ENCODE assay signal across 8 cellular contexts in genomic region chr2:24919977-24920812, GRCh38. TPM values are rescaled to one million over a fixed set of nuclear protein-coding genes. Genes with fewer than 3 reads are reported as not detected.
DNase-seq lines count a peak whose midpoint lies in the region; ATAC-seq and TF ChIP-seq lines count a peak whose summit lies in the region.

Gene ADCY3, minus strand, starts transcription at chr2:24920237. Its CDS starts 1,250 bp downstream, at chr2:24918987.

- H3K27ac Mint-ChIP-seq in stimulated activated memory B cell treated with anti-CD40 and anti-IgM and Interleukin-4, amounts not matched to agents 10 μg/mL and 1 μg/mL and 100 μg/mL, for 72 hours = peak within 1 kb of the TSS; percentile 21

- peak within 1 kb of the TSS; percentile 77 for H3K4me3 Mint-ChIP-seq in stimulated activated memory B cell treated with anti-CD40 and anti-IgM and Interleukin-4, amounts not matched to agents 10 μg/mL and 1 μg/mL and 100 μg/mL, for 72 hours

- no peak for TF ChIP-seq CTCF in epithelial cell of esophagus (IDR thresholded peaks at IDR 0.05; ENCODE audit: insufficient read depth, low read depth, low read length, missing control alignments)

- peaks cover 6% of the 10 kb centered on the region for H3K27me3 Mint-ChIP-seq in stimulated activated memory B cell treated with anti-CD40 and anti-IgM and Interleukin-4, amounts not matched to agents 10 μg/mL and 1 μg/mL and 100 μg/mL, for 72 hours

- H3K4me1 Mint-ChIP-seq in stimulated activated memory B cell treated with anti-CD40 and anti-IgM and Interleukin-4, amounts not matched to agents 10 μg/mL and 1 μg/mL and 100 μg/mL, for 72 hours = peaks cover 35% of the 10 kb centered on the region

- peak within 1 kb of the TSS; percentile 55 for H3K4me3 ChIP-seq in epithelial cell of esophagus (ENCODE audit: low read length)

- DNase-seq in NCI-H1105 (lab: John Stamatoyannopoulos, UW) (peak; percentile 7), NCI-H1105 treated with DMSO at 0.1 percent for 48 hours (lab: John Stamatoyannopoulos, UW) (no peak), NCI-H460 (ENCODE audit: extremely low read depth, low read depth) (peak; percentile 23), activated T-cell treated with anti-CD3 and anti-CD28 coated beads for 24 hours (ENCODE audit: low read depth) (peak; percentile 49), epithelial cell of esophagus (ENCODE audit: low read depth) (peak; percentile 42), mucosa of gallbladder (ENCODE audit: low spot score) (peak; percentile 23)

- H3K9me3 Mint-ChIP-seq in stimulated activated memory B cell treated with anti-CD40 and anti-IgM and Interleukin-4, amounts not matched to agents 10 μg/mL and 1 μg/mL and 100 μg/mL, for 72 hours = no peaks in the 10 kb centered on the region

- peak; percentile 47 for ATAC-seq in HG02623 (IDR thresholded peaks at IDR 0.05; ENCODE audit: unreplicated experiment)
- peak; percentile 81 for ATAC-seq in stimulated activated memory B cell treated with anti-CD40 and anti-IgM and Interleukin-4, amounts not matched to agents 10 μg/mL and 1 μg/mL and 100 μg/mL, for 72 hours

- H3K36me3 Mint-ChIP-seq in stimulated activated memory B cell treated with anti-CD40 and anti-IgM and Interleukin-4, amounts not matched to agents 10 μg/mL and 1 μg/mL and 100 μg/mL, for 72 hours = peaks cover 10% of the 10 kb centered on the region

RNA-seq across cellular contexts. Expression of gene ADCY3, which starts in this region (rescaled TPM):
- total RNA-seq in NCI-H460 (2014; rRNA removed; shearing (Covaris generic)) = 28.1 and 35.9 TPM in 2 replicates
- 109 and 125 TPM in 2 replicates for polyA plus RNA-seq in NCI-H460 (2014; cell fraction: nucleus; rRNA removed)
- total RNA-seq in mucosa of gallbladder = 30.1 TPM
